ENCODE assay signal across 28 cellular contexts in genomic region chr20:57874141-57874540, GRCh38.
"Had no signal": no experiment of that assay in that cellular context is flagged by ENCODE, and none has a peak within 500 bp of the region (broad histone marks: within the 10 kb centered on the region; RNA-seq: fewer than 3 reads in every experiment).

No MANE protein-coding gene starts in this region.

- ATAC-seq: left cardiac atrium; left lung; lower lobe of right lung; natural killer cell; pancreas; right cardiac atrium; sciatic nerve; stimulated activated memory B cell treated with anti-CD40 and anti-IgM and Interleukin-4, amounts not matched to agents 10 μg/mL and 1 μg/mL and 100 μg/mL, for 72 hours; stimulated activated naive CD8-positive, alpha-beta T cell treated with anti-CD3 and anti-CD28 coated beads, Interleukin-15, amount 100 ng/mL, for 72 hours had no signal

- H3K4me1 Mint-ChIP-seq: natural killer cell; stimulated activated memory B cell treated with anti-CD40 and anti-IgM and Interleukin-4, amounts not matched to agents 10 μg/mL and 1 μg/mL and 100 μg/mL, for 72 hours; stimulated activated naive CD8-positive, alpha-beta T cell treated with anti-CD3 and anti-CD28 coated beads, Interleukin-15, amount 100 ng/mL, for 72 hours had no signal

- H3K36me3 ChIP-seq: left lung, lower lobe of right lung, neural progenitor cell, pancreas, prostate gland, spleen, tibial nerve, uterus had no signal

- H3K36me3 Mint-ChIP-seq: mesothelial cell of epicardium; naive B cell; natural killer cell; neural progenitor cell; stimulated activated memory B cell treated with anti-CD40 and anti-IgM and Interleukin-4, amounts not matched to agents 10 μg/mL and 1 μg/mL and 100 μg/mL, for 72 hours; type B pancreatic cell had no signal

- H3K27me3 ChIP-seq: neural progenitor cell, pancreas, tibial nerve, uterus had no signal

- H3K4me3 ChIP-seq: hepatocyte, left lung, lower lobe of right lung, neural progenitor cell, pancreas, prostate gland, spleen, tibial nerve, uterus had no signal

- H3K4me3 Mint-ChIP-seq: mesothelial cell of epicardium; naive B cell; natural killer cell; nephron progenitor cell; neural progenitor cell; stimulated activated memory B cell treated with anti-CD40 and anti-IgM and Interleukin-4, amounts not matched to agents 10 μg/mL and 1 μg/mL and 100 μg/mL, for 72 hours; stimulated activated naive CD8-positive, alpha-beta T cell treated with anti-CD3 and anti-CD28 coated beads, Interleukin-15, amount 100 ng/mL, for 72 hours; type B pancreatic cell had no signal

- H3K27ac ChIP-seq: hepatocyte, left lung, lower lobe of right lung, neural progenitor cell, pancreas, prostate gland, spleen, tibial nerve, uterus had no signal

- H3K4me1 ChIP-seq: left lung, lower lobe of right lung, pancreas, prostate gland, spleen, tibial nerve, uterus had no signal

- DNase-seq: kidney glomerular epithelial cell; left cardiac atrium; left lung; lower lobe of right lung; mesendoderm; naive B cell; natural killer cell; nephron progenitor cell; pancreas; posterior cingulate gyrus; retina; right cardiac atrium; small intestine; spleen; stimulated activated CD4-positive, alpha-beta T cell treated with anti-CD3 and anti-CD28 coated beads, Interleukin-4, amount 100 ng/mL, for 4 hours; stimulated activated CD8-positive, alpha-beta memory T cell treated with anti-CD3 and anti-CD28 coated beads, Interleukin-4, amount 100 ng/mL, for 48 hours; stimulated activated naive CD4-positive, alpha-beta T cell treated with Interleukin-2 at 50 U/mL for 16 hours; stimulated activated naive CD8-positive, alpha-beta T cell treated with anti-CD3 and anti-CD28 coated beads, Interleukin-15, amount 100 ng/mL, for 72 hours; substantia nigra; uterus had no signal

- H3K9me3 ChIP-seq: left lung, lower lobe of right lung, pancreas, prostate gland, spleen, tibial nerve, uterus had no signal

- H3K27ac Mint-ChIP-seq: mesothelial cell of epicardium; naive B cell; natural killer cell; nephron progenitor cell; neural progenitor cell; stimulated activated memory B cell treated with anti-CD40 and anti-IgM and Interleukin-4, amounts not matched to agents 10 μg/mL and 1 μg/mL and 100 μg/mL, for 72 hours; stimulated activated naive CD8-positive, alpha-beta T cell treated with anti-CD3 and anti-CD28 coated beads, Interleukin-15, amount 100 ng/mL, for 72 hours; type B pancreatic cell had no signal
